In genomic region chr5:37668524-37669047, GRCh38 we compare ENCODE assay signal across 8 cellular contexts.
DNase-seq lines count a peak whose midpoint lies in the region; ATAC-seq, FAIRE-seq and TF ChIP-seq lines count a peak whose summit lies in the region.

No MANE protein-coding gene starts in this region.

- H3K36me3 Mint-ChIP-seq in activated CD4-positive, alpha-beta T cell treated with anti-CD3 and anti-CD28 coated beads, Interleukin-2, amount 10 ng/mL, durations not matched to agents 7 days and 5 days (ENCODE audit: low read depth), result no peaks in the 10 kb centered on the region

- ATAC-seq in HG03097 (IDR thresholded peaks at IDR 0.05; ENCODE audit: low FRiP score, unreplicated experiment), result no peak

- no peak overlapping the region for H3K27ac Mint-ChIP-seq in activated CD4-positive, alpha-beta T cell treated with anti-CD3 and anti-CD28 coated beads, Interleukin-2, amount 10 ng/mL, durations not matched to agents 7 days and 5 days

- no peaks in the 10 kb centered on the region for H3K9me3 ChIP-seq in endothelial cell of umbilical vein (replicated peaks; ENCODE audit: control insufficient read depth, insufficient read depth, low read length)

- no peak overlapping the region for H3K4me3 Mint-ChIP-seq in activated CD4-positive, alpha-beta T cell treated with anti-CD3 and anti-CD28 coated beads, Interleukin-2, amount 10 ng/mL, durations not matched to agents 7 days and 5 days

- DNase-seq in DMS79 treated with DMSO at 0.1 percent for 48 hours (lab: John Stamatoyannopoulos, UW) (peak; percentile 96), NCI-H226 (peak; percentile 99), endothelial cell of umbilical vein (ENCODE audit: low read depth, low spot score) (peak; percentile 88), non-pigmented ciliary epithelial cell (ENCODE audit: low read depth) (peak; percentile 99), G401 (ENCODE audit: low spot score) (no peak)
- DNase-seq in activated T-cell treated with anti-CD3 and anti-CD28 coated beads, Interleukin-2, amount 50 U/mL, for 48 hours, result no peak
- no peak for DNase-seq in activated CD4-positive, alpha-beta T cell treated with anti-CD3 and anti-CD28 coated beads, Interleukin-2, amount 10 ng/mL, durations not matched to agents 7 days and 5 days

- no peaks in the 10 kb centered on the region for H3K79me2 ChIP-seq in endothelial cell of umbilical vein (ENCODE audit: control insufficient read depth, insufficient read depth, low read length)

- no peaks in the 10 kb centered on the region for H3K27me3 ChIP-seq in endothelial cell of umbilical vein (ENCODE audit: control insufficient read depth in 2 of 2, insufficient read depth in 2 of 2, low read length in 2 of 2)

- H3K36me3 ChIP-seq in endothelial cell of umbilical vein (ENCODE audit: control insufficient read depth in 2 of 2, extremely low read depth in 1 of 2, insufficient read depth in 2 of 2, low read length in 2 of 2), result no peaks in the 10 kb centered on the region

- no peak overlapping the region for H3K4me2 ChIP-seq in endothelial cell of umbilical vein (ENCODE audit: insufficient read depth, low read length)

- H4K20me1 ChIP-seq in endothelial cell of umbilical vein (replicated peaks; ENCODE audit: control insufficient read depth, extremely low read depth, insufficient read depth, low read length), result no peaks in the 10 kb centered on the region

- no peaks in the 10 kb centered on the region for H3K27me3 Mint-ChIP-seq in activated CD4-positive, alpha-beta T cell treated with anti-CD3 and anti-CD28 coated beads, Interleukin-2, amount 10 ng/mL, durations not matched to agents 7 days and 5 days

- no peak overlapping the region for H3K4me3 ChIP-seq in endothelial cell of umbilical vein (replicated peaks in 1 of 3; ENCODE audit: insufficient read depth in 1 of 3, low read depth in 1 of 3, low read length in 3 of 3)

- CTCF ChIA-PET in endothelial cell of umbilical vein (lab: Charles Lee), result interaction anchor here (0.7 to 1.1 kb wide), 6 partner anchors 36 to 256 kb away, joined by 3 to 7 read pairs (median 4); no protein-coding TSS in a partner anchor
- CTCF ChIA-PET in activated CD4-positive, alpha-beta T cell treated with anti-CD3 and anti-CD28 coated beads, Interleukin-2, amount 10 ng/mL, durations not matched to agents 7 days and 5 days (lab: Charles Lee), result no interaction called here

- TF ChIP-seq CTCF in endothelial cell of umbilical vein (IDR thresholded peaks at IDR 0.05; ENCODE audit: extremely low read depth in 1 of 2, insufficient read depth in 1 of 2, low read depth in 1 of 2, low read length in 2 of 2), result no peak

- intact Hi-C loops in endothelial cell of umbilical vein (cut with micrococcal nuclease), result loop anchor here (1.0 to 5.0 kb wide), 4 partner anchors 10 to 116 kb away; no protein-coding TSS in a partner anchor

- BruUV-seq in endothelial cell of umbilical vein (replicated peaks; lab: Mats Ljungman, UMichigan), result no TSS peak

- peaks cover 15% of the 10 kb centered on the region for H3K4me1 Mint-ChIP-seq in activated CD4-positive, alpha-beta T cell treated with anti-CD3 and anti-CD28 coated beads, Interleukin-2, amount 10 ng/mL, durations not matched to agents 7 days and 5 days

- TF ChIP-seq POLR2A in endothelial cell of umbilical vein (IDR thresholded peaks at IDR 0.05; ENCODE audit: low read depth, low read length), result no peak

- H2AFZ ChIP-seq in endothelial cell of umbilical vein (ENCODE audit: low read depth, low read length), result no peak overlapping the region

- no peaks in the 10 kb centered on the region for H3K9me1 ChIP-seq in endothelial cell of umbilical vein (replicated peaks; ENCODE audit: control insufficient read depth, extremely low read depth, insufficient read depth, low read length)

- H3K9me3 Mint-ChIP-seq in activated CD4-positive, alpha-beta T cell treated with anti-CD3 and anti-CD28 coated beads, Interleukin-2, amount 10 ng/mL, durations not matched to agents 7 days and 5 days, result no peaks in the 10 kb centered on the region

- H3K9ac ChIP-seq in endothelial cell of umbilical vein (replicated peaks; ENCODE audit: extremely low read depth, insufficient read depth, low read length), result no peak overlapping the region

- POLR2A ChIA-PET in endothelial cell of umbilical vein (lab: Charles Lee), result interaction anchor here (1.2 kb wide), 1 partner anchor 116 kb away, joined by 5 read pairs; no protein-coding TSS in a partner anchor
- POLR2A ChIA-PET in activated CD4-positive, alpha-beta T cell treated with anti-CD3 and anti-CD28 coated beads, Interleukin-2, amount 10 ng/mL, durations not matched to agents 7 days and 5 days (lab: Charles Lee), result no interaction called here

- FAIRE-seq in endothelial cell of umbilical vein (lab: Jason Lieb, UNC), result peak; percentile 84

- H3K4me1 ChIP-seq in endothelial cell of umbilical vein (ENCODE audit: control insufficient read depth, extremely low read depth, insufficient read depth, low read length), result peaks cover 19% of the 10 kb centered on the region

- dilution Hi-C loops in endothelial cell of umbilical vein (cut with MboI; ENCODE audit: extremely low pct_ligation_motif_present, low sequenced_read_pairs), result no loop called here

- peak overlapping the region; percentile 41 for H3K27ac ChIP-seq in endothelial cell of umbilical vein (ENCODE audit: insufficient read depth, low read depth, low read length)

- in situ Hi-C loops in G401 (cut with HindIII; ENCODE audit: low sequenced_read_pairs), result no loop called here

TF ChIP-seq in endothelial cell of umbilical vein, 7 proteins besides CTCF, POLR2A, EP300 and RAD21:
- TF ChIP-seq JUN (IDR thresholded peaks at IDR 0.05; ENCODE audit: borderline replicate concordance, insufficient read depth, insufficient read length, low read depth) (peak; percentile 83), GATA2 (IDR thresholded peaks at IDR 0.05; ENCODE audit: insufficient read depth, insufficient read length, low read depth, low read length) (no peak), POLR2AphosphoS5 (IDR thresholded peaks at IDR 0.05; ENCODE audit: insufficient read depth, low read depth, low read length) (peak; percentile 70), FOS (IDR thresholded peaks at IDR 0.05; ENCODE audit: borderline replicate concordance, insufficient read depth, low read length) (peak; percentile 84)
TF ChIP-seq in endothelial cell of umbilical vein: peak in this region for 3.

Comparison
In these comparisons a context has a peak if more than half of its experiments do, and no peak if none do; other contexts are left out.
1. DNase-seq: peak in DMS79 treated with DMSO at 0.1 percent for 48 hours (single experiment), NCI-H226 (single experiment), endothelial cell of umbilical vein (single experiment) and non-pigmented ciliary epithelial cell (single experiment); none in activated T-cell treated with anti-CD3 and anti-CD28 coated beads, Interleukin-2, amount 50 U/mL, for 48 hours (0 of 2), activated CD4-positive, alpha-beta T cell treated with anti-CD3 and anti-CD28 coated beads, Interleukin-2, amount 10 ng/mL, durations not matched to agents 7 days and 5 days (single experiment) and G401 (single experiment).